ENCODE assay signal across 25 cellular contexts in genomic region chrX:133373366-133374079, GRCh38. TPM values are rescaled to one million over a fixed set of nuclear protein-coding genes. Genes with fewer than 3 reads are reported as not detected.
DNase-seq lines count a peak whose midpoint lies in the region; ATAC-seq, FAIRE-seq and TF ChIP-seq lines count a peak whose summit lies in the region.
"Had no signal": no experiment of that assay in that cellular context is flagged by ENCODE, and none has a peak within 500 bp of the region (broad histone marks: within the 10 kb centered on the region; RNA-seq: fewer than 3 reads in every experiment).

No MANE protein-coding gene starts in this region.

- H2BK5ac ChIP-seq in H1 (ENCODE audit: low read depth, low read length): no peak overlapping the region

- H3K9me2 ChIP-seq in MM.1S (replicated peaks; ENCODE audit: insufficient read depth, low read length): no peaks in the 10 kb centered on the region

- no peak overlapping the region for H2BK20ac ChIP-seq in H1 (ENCODE audit: low read length)

- no peak overlapping the region for H2BK15ac ChIP-seq in H1 (ENCODE audit: low read length)

- CTCF ChIA-PET in H1 (lab: Charles Lee; ENCODE audit: partially characterized antibody): no interaction called here

- no peak overlapping the region for H3K4ac ChIP-seq in H1 (replicated peaks; ENCODE audit: insufficient read length, low read depth, low read length)

- H3K36me3 ChIP-seq in H1 (ENCODE audit: control insufficient read depth in 2 of 4, insufficient read depth in 4 of 4, low read length in 3 of 4) (peaks cover 0 to 7% (median 3%) of the 10 kb centered on the region in 4 experiments; a peak in 6 of 8 replicates), transverse colon (no peaks in the 10 kb centered on the region), MM.1S (replicated peaks; ENCODE audit: insufficient read depth, low read length) (no peaks in the 10 kb centered on the region)
- H3K36me3 ChIP-seq: heart right ventricle, thoracic aorta had no signal

- no peaks in the 10 kb centered on the region for H3K79me1 ChIP-seq in H1 (ENCODE audit: low read depth, low read length)

- H3K27me3 ChIP-seq in H1 (replicated peaks in 1 of 4; ENCODE audit: control insufficient read depth in 3 of 4, extremely low read depth in 1 of 4, insufficient read depth in 3 of 4, low read length in 3 of 4): no peaks in the 10 kb centered on the region
- H3K27me3 ChIP-seq in transverse colon: no peaks in the 10 kb centered on the region
- no peaks in the 10 kb centered on the region for H3K27me3 ChIP-seq in MM.1S (replicated peaks; ENCODE audit: insufficient read depth, low read length)

- intact Hi-C loops in transverse colon (cut with DNase I; ENCODE audit: low total_unique reads): no loop called here

- peaks cover 4 to 13% (median 7%) of the 10 kb centered on the region in 4 experiments for H3K4me1 ChIP-seq in H1 (replicated peaks in 1 of 4; ENCODE audit: control insufficient read depth in 3 of 4, insufficient read depth in 4 of 4, low read length in 3 of 4)
- peaks cover 2 to 40% (median 12%) of the 10 kb centered on the region in 4 donors for H3K4me1 ChIP-seq in transverse colon
- peaks cover 4% of the 10 kb centered on the region; the same call in 1 of the 2 replicates for H3K4me1 ChIP-seq in MM.1S (ENCODE audit: low read length)

- no peak overlapping the region for H3K56ac ChIP-seq in H1 (replicated peaks; ENCODE audit: insufficient read length, low read depth, low read length)

- H3K9me3 ChIP-seq in H1 (ENCODE audit: insufficient read depth in 2 of 2, low read depth in 1 of 2, low read length in 1 of 2): no peaks in the 10 kb centered on the region
- H3K9me3 ChIP-seq in transverse colon: no peaks in the 10 kb centered on the region
- H3K9me3 ChIP-seq in MM.1S (replicated peaks; ENCODE audit: insufficient read depth, low read length): no peaks in the 10 kb centered on the region
- H3K9me3 ChIP-seq: heart right ventricle, thoracic aorta had no signal

- peak; percentile 42 for FAIRE-seq in H1 (lab: Jason Lieb, UNC)

- no peak overlapping the region for H3K9ac ChIP-seq in H1 (replicated peaks in 1 of 4; ENCODE audit: extremely low read depth in 1 of 4, low read depth in 3 of 4, low read length in 3 of 4)
- H3K9ac ChIP-seq in MM.1S (ENCODE audit: low read length): no peak overlapping the region

- no peak for TF ChIP-seq EP300 in H1 (IDR thresholded peaks at IDR 0.05; ENCODE audit: borderline replicate concordance in 1 of 2, low read depth in 2 of 2, low read length in 2 of 2)
- TF ChIP-seq EP300 in transverse colon (IDR thresholded peaks at IDR 0.05; ENCODE audit: low read depth): no peak

- H2BK120ac ChIP-seq in H1 (replicated peaks; ENCODE audit: low read depth, low read length): no peak overlapping the region

- no peak overlapping the region for H3K23ac ChIP-seq in H1 (ENCODE audit: insufficient read length)

- H3K4me2 ChIP-seq in H1 (ENCODE audit: insufficient read depth in 1 of 2, low read depth in 2 of 2, low read length in 2 of 2): no peak overlapping the region
- no peak overlapping the region for H3K4me2 ChIP-seq in MM.1S (ENCODE audit: low read depth, low read length)

- no peak overlapping the region for H2AK5ac ChIP-seq in H1 (ENCODE audit: low read depth, low read length)

- TF ChIP-seq CTCF in H1 (IDR thresholded peaks at IDR 0.05; ENCODE audit: control extremely low read depth in 1 of 3, insufficient read depth in 1 of 3, low read depth in 1 of 3, low read length in 3 of 3): no peak
- TF ChIP-seq CTCF in transverse colon (IDR thresholded peaks at IDR 0.05): no peak
- TF ChIP-seq CTCF in MM.1S (IDR thresholded peaks at IDR 0.05; ENCODE audit: low read length): no peak

- no peaks in the 10 kb centered on the region for H3F3A ChIP-seq in MM.1S (ENCODE audit: insufficient read depth, low read length)

- H3K18ac ChIP-seq in H1 (ENCODE audit: extremely low read depth, low read length): no peak overlapping the region

- in situ Hi-C loops in transverse colon (cut with MboI; ENCODE audit: low pct_ligation_motif_present in 1 of 4, low pct_unique_long_range_greater_than_20kb in 1 of 4, low sequenced_read_pairs in 3 of 4): no loop called here

- POLR2A ChIA-PET in H1 (lab: Charles Lee; ENCODE audit: partially characterized antibody): interaction anchor here (0.7 kb wide), 1 partner anchor 8 kb away, joined by 3 read pairs; no protein-coding TSS in a partner anchor

- no peak overlapping the region for H2BK12ac ChIP-seq in H1 (ENCODE audit: low read depth, low read length)

- H2AFZ ChIP-seq in H1 (ENCODE audit: low read length): no peak overlapping the region
- H2AFZ ChIP-seq in MM.1S (ENCODE audit: low read length): no peak overlapping the region

- peaks cover 3 to 96% of the 10 kb centered on the region in 2 experiments; a peak in 3 of 4 replicates for H3K79me2 ChIP-seq in H1 (ENCODE audit: control insufficient read depth in 1 of 2, insufficient read depth in 2 of 2, low read length in 2 of 2)
- no peaks in the 10 kb centered on the region for H3K79me2 ChIP-seq in MM.1S (ENCODE audit: low read length)

- H3K27ac ChIP-seq in H1 (ENCODE audit: low read depth, low read length) (no peak overlapping the region), transverse colon (no peak overlapping the region), MM.1S (ENCODE audit: low read length) (no peak overlapping the region)
- H3K27ac ChIP-seq: C4-2B, heart right ventricle, thoracic aorta had no signal

- no peak overlapping the region for H3K14ac ChIP-seq in H1 (ENCODE audit: insufficient read length)

- 83% methylated on average over 2 of the region's 2 CpGs; no CpG with 5 or more reads in 1 of the 2 experiments for WGBS in H1 (ENCODE audit: extremely low coverage in 1 of 2, insufficient coverage in 1 of 2, insufficient read length in 1 of 2, insufficient replicate concordance in 2 of 2, low coverage in 1 of 2, low lambda C conversion rate in 2 of 2, missing lambda C conversion rate in 1 of 2), 2 experiments
- WGBS in transverse colon (ENCODE audit: low coverage in 1 of 2), 2 donors: 51 to 80% methylated on average over 1 to 2 of the region's 2 CpGs

- H4K8ac ChIP-seq in H1 (ENCODE audit: extremely low read depth, insufficient read depth, low read length): 0 out of 2 replicates have a peak overlapping the region, but pooled peaks have one; percentile 68

- TF ChIP-seq POLR2A in H1 (IDR thresholded peaks at IDR 0.05; ENCODE audit: control extremely low read depth in 1 of 2, low read depth in 2 of 2, low read length in 2 of 2): no peak
- no peak for TF ChIP-seq POLR2A in transverse colon (IDR thresholded peaks at IDR 0.05)

- H4K91ac ChIP-seq in H1 (replicated peaks; ENCODE audit: insufficient read length, low read length): no peak overlapping the region

- ATAC-seq in GM19463 (IDR thresholded peaks at IDR 0.05; ENCODE audit: unreplicated experiment): peak; percentile 67
- ATAC-seq in HG02981 (IDR thresholded peaks at IDR 0.05; ENCODE audit: unreplicated experiment): peak; percentile 59
- ATAC-seq: activated CD8-positive, alpha-beta T cell treated with anti-CD3 and anti-CD28 coated beads for 36 hours; HCT116; heart right ventricle; naive thymus-derived CD4-positive, alpha-beta T cell; right cardiac atrium; Right ventricle myocardium inferior; stimulated activated naive CD8-positive, alpha-beta T cell treated with anti-CD3 and anti-CD28 coated beads, Interleukin-15, Interleukin-2, amounts not matched to agents 100 U/mL and 50 U/mL, for 24 hours had no signal

- no peak for TF ChIP-seq RAD21 in H1 (IDR thresholded peaks at IDR 0.05 in 1 of 2, conservative IDR thresholded peaks at IDR 0.05 in 1 of 2; ENCODE audit: low read depth in 2 of 2, low read length in 2 of 2)

- H4K20me1 ChIP-seq in H1 (replicated peaks in 1 of 2; ENCODE audit: control insufficient read depth in 1 of 2, insufficient read depth in 2 of 2, low read length in 2 of 2) (peaks cover 9 to 15% of the 10 kb centered on the region in 2 experiments), MM.1S (ENCODE audit: insufficient read depth, low read length) (no peaks in the 10 kb centered on the region)

- no peaks in the 10 kb centered on the region for H3K23me2 ChIP-seq in H1 (ENCODE audit: low read depth, low read length)

- H3K4me3 ChIP-seq in H1 (ENCODE audit: extremely low read depth in 1 of 4, insufficient read depth in 2 of 4, low read depth in 3 of 4, low read length in 4 of 4) (no peak overlapping the region), transverse colon (no peak overlapping the region), MM.1S (ENCODE audit: low read length) (no peak overlapping the region)
- H3K4me3 ChIP-seq: heart right ventricle, thoracic aorta had no signal

- H4K5ac ChIP-seq in H1 (ENCODE audit: insufficient read length, low read depth, low read length): no peak overlapping the region

- DNase-seq in H1 (ENCODE audit: low read depth in 1 of 2, low spot score in 2 of 2) (no peak), transverse colon (peak; percentile 25), MM.1S (no peak), putamen (ENCODE audit: low spot score) (no peak), SK-N-DZ (ENCODE audit: low spot score) (no peak)
- DNase-seq: activated CD8-positive, alpha-beta T cell treated with anti-CD3 and anti-CD28 coated beads for 36 hours; activated effector memory CD4-positive, alpha-beta T cell treated with anti-CD3 and anti-CD28 coated beads, Interleukin-2, amount 50 U/mL, for 16 hours; activated T-cell treated with anti-CD3 and anti-CD28 coated beads for 4 hours; effector CD8-positive, alpha-beta T cell; erythroblast; foreskin fibroblast; heart right ventricle; naive thymus-derived CD4-positive, alpha-beta T cell; NCI-H774; right cardiac atrium; stimulated activated CD4-positive, alpha-beta T cell treated with anti-CD3 and anti-CD28 coated beads, Interleukin-12 subunit alpha, Interleukin-12 subunit beta, amount 100 ng/mL, for 4 hours; stimulated activated naive CD8-positive, alpha-beta T cell treated with anti-CD3 and anti-CD28 coated beads, Interleukin-15, Interleukin-2, amounts not matched to agents 100 U/mL and 50 U/mL, for 24 hours; SW 1271 had no signal

TF ChIP-seq in H1, 55 proteins besides CTCF, POLR2A, EP300 and RAD21 (continues in another document):
- no peak for TF ChIP-seq BACH1 (IDR thresholded peaks at IDR 0.05; ENCODE audit: low read length)
- TF ChIP-seq HDAC6 (IDR thresholded peaks at IDR 0.05; ENCODE audit: low read depth, low read length): no peak
- TF ChIP-seq KDM1A (IDR thresholded peaks at IDR 0.05; ENCODE audit: borderline replicate concordance, low read length): no peak

RNA-seq across cellular contexts. Expression of gene GPC4, which starts 41.8 kb away (rescaled TPM):
- total RNA-seq in H1 (2021; fragmentation: NEBNext Ultra II Directional; extraction: Animal tissue kit (Norgen Biotek cat#: 25700)): 225 and 230 TPM in 2 replicates
- 46.8 and 52.0 TPM in 2 replicates for polyA plus RNA-seq in H1 (2011; rRNA removed)
- 48.3 TPM for polyA plus RNA-seq in H1 (2011; cell fraction: cytosol; rRNA removed)
- 47.3 TPM for polyA plus RNA-seq in H1 (2011; cell fraction: nucleus; rRNA removed)
- 125 to 163 TPM (median 149 TPM) in 4 replicates for polyA plus RNA-seq in H1 (2012, experiment 1 of 2)
- polyA plus RNA-seq in H1 (2012, experiment 2 of 2): 62.4 TPM
- 226 TPM for polyA plus RNA-seq in H1 (2013, experiment 1 of 2)
- 230 TPM for polyA plus RNA-seq in H1 (2013, experiment 2 of 2)
- 72.3 and 79.2 TPM in 2 replicates for polyA minus RNA-seq in H1 (2011; rRNA and poly(A)+ RNA removed)
- polyA minus RNA-seq in H1 (2011; cell fraction: cytosol; rRNA and poly(A)+ RNA removed): 82.6 TPM
- polyA minus RNA-seq in H1 (2011; cell fraction: nucleus; rRNA and poly(A)+ RNA removed): 53.9 TPM
- total RNA-seq in transverse colon: 10 to 100 TPM in 3 of 4 donors, 1 to 10 TPM in 1; 7.8 to 15.7 (median 12.7) TPM
- not detected in 2 replicates for polyA plus RNA-seq in SK-N-DZ (2014; cell fraction: cytosol; rRNA removed)
- not detected in 2 replicates for polyA plus RNA-seq in SK-N-DZ (2014; cell fraction: nucleus; rRNA removed)
- total RNA-seq: activated CD8-positive, alpha-beta T cell treated with anti-CD3 and anti-CD28 coated beads for 36 hours; OCI-LY7 had no signal
- polyA plus RNA-seq: naive thymus-derived CD4-positive, alpha-beta T cell had no signal

Comparison
In these comparisons a context has a peak if more than half of its experiments do, and no peak if none do; other contexts are left out.
1. RNA of gene GPC4, which starts 41.8 kb away (total RNA-seq): 225 to 230 TPM in H1; 7.8 to 15.7 TPM in transverse colon; every median in the first group is over 10 times any median in the second.